20 cellular contexts compared by ENCODE assay signal in genomic region chr5:6787941-6788340, GRCh38.
DNase-seq lines count a peak whose midpoint lies in the region; TF ChIP-seq lines count a peak whose summit lies in the region.
"Had no signal": no experiment of that assay in that cellular context is flagged by ENCODE, and none has a peak within 500 bp of the region (broad histone marks: within the 10 kb centered on the region; RNA-seq: fewer than 3 reads in every experiment).

No MANE protein-coding gene starts in this region.

- H2BK120ac ChIP-seq in trophoblast cell (ENCODE audit: insufficient read depth, low read length, poor library complexity), result no peak overlapping the region

- H3K9me3 Mint-ChIP-seq in CD14-positive monocyte (no peaks in the 10 kb centered on the region), nephron progenitor cell (no peaks in the 10 kb centered on the region)
- H3K9me3 Mint-ChIP-seq: CD4-positive, alpha-beta T cell; CD8-positive, alpha-beta memory T cell; GM23338; HFFc6 had no signal

- H2BK12ac ChIP-seq in trophoblast cell (ENCODE audit: low read length), result no peak overlapping the region

- H2BK5ac ChIP-seq in trophoblast cell (ENCODE audit: low read depth, low read length, poor library complexity), result no peak overlapping the region

- H3K79me1 ChIP-seq in trophoblast cell (ENCODE audit: low read length), result no peaks in the 10 kb centered on the region

- H3K36me3 Mint-ChIP-seq in CD14-positive monocyte, result no peaks in the 10 kb centered on the region
- no peaks in the 10 kb centered on the region for H3K36me3 Mint-ChIP-seq in nephron progenitor cell (ENCODE audit: low read depth)
- H3K36me3 Mint-ChIP-seq: CD8-positive, alpha-beta memory T cell had no signal

- H4K8ac ChIP-seq in trophoblast cell (ENCODE audit: low read depth, low read length), result no peak overlapping the region

- no peak overlapping the region for H3K14ac ChIP-seq in trophoblast cell (ENCODE audit: low read length)

- no peak overlapping the region for H3K4me2 ChIP-seq in trophoblast cell (ENCODE audit: low read length)
- H3K4me2 ChIP-seq: BLaER1, GM23338 had no signal

- no peak for TF ChIP-seq POLR2A in breast epithelium (IDR thresholded peaks at IDR 0.05)

- no peaks in the 10 kb centered on the region for H3K36me3 ChIP-seq in trophoblast cell (ENCODE audit: control insufficient read depth in 1 of 2, insufficient read depth in 2 of 2, low read length in 2 of 2)
- no peaks in the 10 kb centered on the region for H3K36me3 ChIP-seq in breast epithelium
- H3K36me3 ChIP-seq: BLaER1, HAP-1 had no signal

- H3K27ac Mint-ChIP-seq in CD14-positive monocyte (peak overlapping the region in 4 of 7 donors; percentile 21 to 94 (median 74)), nephron progenitor cell (peak overlapping the region; percentile 19)
- H3K27ac Mint-ChIP-seq: B cell; CD4-positive, alpha-beta T cell; CD8-positive, alpha-beta memory T cell; GM23338; HFFc6 had no signal

- H3K27me3 ChIP-seq in trophoblast cell (ENCODE audit: insufficient read depth, low read length) (no peaks in the 10 kb centered on the region), breast epithelium (no peaks in the 10 kb centered on the region)
- H3K27me3 ChIP-seq: BLaER1 had no signal

- H2AFZ ChIP-seq in trophoblast cell (ENCODE audit: insufficient read depth, low read length, poor library complexity), result no peak overlapping the region
- H2AFZ ChIP-seq: GM23338 had no signal

- TF ChIP-seq CTCF in CD14-positive monocyte (IDR thresholded peaks at IDR 0.05) (no peak), nephron progenitor cell (IDR thresholded peaks at IDR 0.05) (no peak), GM13977 (IDR thresholded peaks at IDR 0.05; ENCODE audit: extremely low read depth, insufficient read depth, missing control alignments) (no peak), breast epithelium (IDR thresholded peaks at IDR 0.05) (no peak)

- H3K4me1 Mint-ChIP-seq in CD14-positive monocyte (peaks cover 57% of the 10 kb centered on the region), nephron progenitor cell (peaks cover 53% of the 10 kb centered on the region)
- H3K4me1 Mint-ChIP-seq: B cell, GM23338 had no signal

- H3K4ac ChIP-seq in trophoblast cell (ENCODE audit: low read depth, low read length), result no peak overlapping the region

- H3K4me1 ChIP-seq in trophoblast cell (ENCODE audit: control insufficient read depth in 1 of 2, insufficient read depth in 2 of 2, low read length in 2 of 2), result peaks cover 0 to 2% of the 10 kb centered on the region in 2 experiments
- H3K4me1 ChIP-seq in breast epithelium, result no peaks in the 10 kb centered on the region
- H3K4me1 ChIP-seq: HAP-1 had no signal

- peaks cover 4 to 7% (median 6%) of the 10 kb centered on the region in 3 donors for H3K27me3 Mint-ChIP-seq in CD14-positive monocyte (ENCODE audit: low read depth in 3 of 3)
- peaks cover 11% of the 10 kb centered on the region for H3K27me3 Mint-ChIP-seq in nephron progenitor cell (ENCODE audit: low read depth, poor library complexity)

- no peak overlapping the region for H3K4me3 ChIP-seq in trophoblast cell (ENCODE audit: low read depth, low read length)
- no peak overlapping the region for H3K4me3 ChIP-seq in breast epithelium
- H3K4me3 ChIP-seq: BLaER1, GM12878, GM23338, HAP-1 had no signal

- no peak overlapping the region for H3K9ac ChIP-seq in trophoblast cell (ENCODE audit: low read length)
- H3K9ac ChIP-seq: BLaER1 had no signal

- H3K9me3 ChIP-seq in trophoblast cell (ENCODE audit: insufficient read depth, low read depth, low read length), result peaks cover 4% of the 10 kb centered on the region
- H3K9me3 ChIP-seq in breast epithelium, result no peaks in the 10 kb centered on the region
- H3K9me3 ChIP-seq: BLaER1, HAP-1 had no signal

- intact Hi-C loops in CD14-positive monocyte (cut with micrococcal nuclease), result no loop called here
- intact Hi-C loops in breast epithelium (cut with DNase I; ENCODE audit: low total_unique reads), result no loop called here

- H2AK5ac ChIP-seq in trophoblast cell (ENCODE audit: low read length), result no peak overlapping the region

- H3K23ac ChIP-seq in trophoblast cell (ENCODE audit: low read length), result no peak overlapping the region

- no peak overlapping the region for H4K91ac ChIP-seq in trophoblast cell (ENCODE audit: low read depth, low read length)

- H3K79me2 ChIP-seq in trophoblast cell (ENCODE audit: control insufficient read depth, insufficient read depth, low read length, poor library complexity), result no peaks in the 10 kb centered on the region

- in situ Hi-C loops in GM13977 (cut with MboI; ENCODE audit: low pct_unique_long_range_greater_than_20kb, low sequenced_read_pairs, unreplicated experiment), result no loop called here

- no peak overlapping the region for H4K12ac ChIP-seq in trophoblast cell (ENCODE audit: low read depth, low read length)

- H3K27ac ChIP-seq in trophoblast cell (ENCODE audit: low read depth, low read length) (no peak overlapping the region), breast epithelium (no peak overlapping the region)
- H3K27ac ChIP-seq: 22Rv1, BLaER1, C4-2B had no signal

- DNase-seq in CD14-positive monocyte (ENCODE audit: low spot score) (no peak), nephron progenitor cell (no peak), trophoblast cell (peak; percentile 57 to 58), GM13977 (ENCODE audit: low spot score) (no peak), NCI-H2196 treated with DMSO at 0.1 percent for 48 hours (lab: John Stamatoyannopoulos, UW; ENCODE audit: unreplicated experiment) (no peak), breast epithelium (ENCODE audit: low spot score in 2 of 2) (no peak)
- DNase-seq: CD4-positive, alpha-beta T cell; CD8-positive, alpha-beta memory T cell; DMS 273 treated with DMSO at 0.1 percent for 48 hours; DMS79; EL; GDM1; HFFc6 had no signal

- no peak overlapping the region for H3K18ac ChIP-seq in trophoblast cell (ENCODE audit: low read length)

- H3K4me3 Mint-ChIP-seq in CD14-positive monocyte, result no peak overlapping the region
- H3K4me3 Mint-ChIP-seq in nephron progenitor cell, result no peak overlapping the region
- H3K4me3 Mint-ChIP-seq: B cell; CD4-positive, alpha-beta T cell; CD8-positive, alpha-beta memory T cell; GM23338; HFFc6 had no signal

- no CpG with 5 or more reads among the region's 4 CpGs for WGBS in trophoblast cell (ENCODE audit: extremely low coverage, insufficient coverage, insufficient read length)

Comparison
In these comparisons a context has a peak if more than half of its experiments do, and no peak if none do; other contexts are left out.
1. DNase-seq: peak in trophoblast cell (2 of 2); none in CD14-positive monocyte (single experiment), nephron progenitor cell (single experiment), GM13977 (single experiment), NCI-H2196 treated with DMSO at 0.1 percent for 48 hours (single experiment) and breast epithelium (0 of 2).